In genomic region chrX:120308959-120309872, GRCh38 we compare ENCODE assay signal across 8 cellular contexts. TPM values are rescaled to one million over a fixed set of nuclear protein-coding genes. Genes with fewer than 3 reads are reported as not detected.
DNase-seq lines count a peak whose midpoint lies in the region; ATAC-seq and TF ChIP-seq lines count a peak whose summit lies in the region.

No MANE protein-coding gene starts in this region.

- H3K9me3 ChIP-seq in mesodermal cell (ENCODE audit: control insufficient read depth, low read length) = no peaks in the 10 kb centered on the region

- DNase-seq in GM12864 (ENCODE audit: low read depth) (peak; percentile 41), NCI-H1105 treated with DMSO at 0.1 percent for 48 hours (lab: John Stamatoyannopoulos, UW) (peak; percentile 67), NK-92 (lab: John Stamatoyannopoulos, UW; ENCODE audit: unreplicated experiment) (no peak)
- DNase-seq in activated CD4-positive, alpha-beta T cell treated with anti-CD3 and anti-CD28 coated beads, Interleukin-2, amount 50 U/mL, for 48 hours = peak; percentile 56 to 65
- peak; percentile 55 for DNase-seq in effector CD8-positive, alpha-beta T cell (lab: John Stamatoyannopoulos, UW)
- peak; percentile 14 for DNase-seq in stimulated activated CD8-positive, alpha-beta memory T cell treated with anti-CD3 and anti-CD28 coated beads, Interleukin-15, amount 100 ng/mL, for 24 hours (ENCODE audit: low read depth)

- TF ChIP-seq CTCF in GM12864 (IDR thresholded peaks at IDR 0.05; ENCODE audit: low read depth, low read length, missing control alignments) = peak; percentile 80

- no peak overlapping the region for H3K27ac ChIP-seq in mesodermal cell (ENCODE audit: low read depth, low read length, severe bottlenecking)

- ATAC-seq in HG02588 (IDR thresholded peaks at IDR 0.05; ENCODE audit: unreplicated experiment) = peak; percentile 92

- no peaks in the 10 kb centered on the region for H3K36me3 ChIP-seq in mesodermal cell (ENCODE audit: control insufficient read depth, insufficient read depth, low read length)

- H3K4me3 ChIP-seq in GM12864 (ENCODE audit: low read depth, low read length) (peak overlapping the region; percentile 50), mesodermal cell (ENCODE audit: extremely low read depth, insufficient read depth, low read length, poor library complexity, severe bottlenecking) (peak overlapping the region; percentile 36)

- no peaks in the 10 kb centered on the region for H3K4me1 ChIP-seq in mesodermal cell (ENCODE audit: control insufficient read depth, insufficient read depth, low read length, poor library complexity, severe bottlenecking)

- WGBS in mesodermal cell (ENCODE audit: insufficient coverage in 2 of 2), 2 experiments = 0 to 3% methylated on average over 1 to 8 of the region's 52 CpGs

RNA-seq across cellular contexts. Expression of gene TMEM255A, which starts 2.0 kb away (rescaled TPM):
- polyA plus RNA-seq in mesodermal cell (2013, experiment 1 of 2) = 2.5 TPM
- polyA plus RNA-seq in mesodermal cell (2013, experiment 2 of 2) = 2.2 TPM

RNA-seq across cellular contexts. Expression of gene ATP1B4, which starts 52.7 kb away (rescaled TPM):
- not detected for polyA plus RNA-seq in mesodermal cell (2013, experiment 1 of 2)
- not detected for polyA plus RNA-seq in mesodermal cell (2013, experiment 2 of 2)

RNA-seq across cellular contexts. Expression of gene ZBTB33, which starts 58.6 kb away (rescaled TPM):
- 16.6 TPM for polyA plus RNA-seq in mesodermal cell (2013, experiment 1 of 2)
- polyA plus RNA-seq in mesodermal cell (2013, experiment 2 of 2) = 18.1 TPM
